ENCODE assay signal across 16 cellular contexts in genomic region chr6:150354754-150355571, GRCh38. TPM values are rescaled to one million over a fixed set of nuclear protein-coding genes. Genes with fewer than 3 reads are reported as not detected.
DNase-seq lines count a peak whose midpoint lies in the region; ATAC-seq and TF ChIP-seq lines count a peak whose summit lies in the region.
"Had no signal": no experiment of that assay in that cellular context is flagged by ENCODE, and none has a peak within 500 bp of the region (broad histone marks: within the 10 kb centered on the region; RNA-seq: fewer than 3 reads in every experiment).

No MANE protein-coding gene starts in this region.

- TF ChIP-seq CTCF in astrocyte of the spinal cord (IDR thresholded peaks at IDR 0.05; ENCODE audit: low read depth, low read length) (no peak), fibroblast of villous mesenchyme (IDR thresholded peaks at IDR 0.05; ENCODE audit: insufficient read depth, low read depth, low read length) (no peak), psoas muscle (IDR thresholded peaks at IDR 0.05) (no peak), hepatocyte (IDR thresholded peaks at IDR 0.05; ENCODE audit: poor library complexity) (no peak)

- DNase-seq in Daoy (ENCODE audit: low read depth) = peak; percentile 49
- DNase-seq in astrocyte of the spinal cord (ENCODE audit: low read depth, low spot score) = peak; percentile 48
- peak; percentile 71 for DNase-seq in fibroblast of villous mesenchyme (ENCODE audit: low read depth)
- peak; percentile 11 for DNase-seq in putamen (ENCODE audit: low spot score)
- no peak for DNase-seq in islet precursor cell
- DNase-seq in psoas muscle = no peak
- DNase-seq in hepatocyte (ENCODE audit: low spot score) = no peak
- DNase-seq: C1 segment of cervical spinal cord, H9, NCI-H1048, NCI-H187, NCI-H774 had no signal

- no peaks in the 10 kb centered on the region for H3K79me2 ChIP-seq in hepatocyte

- no peak overlapping the region for H3K27ac ChIP-seq in psoas muscle
- no peak overlapping the region for H3K27ac ChIP-seq in hepatocyte

- no peaks in the 10 kb centered on the region for H4K20me1 ChIP-seq in hepatocyte (ENCODE audit: insufficient read depth, poor library complexity, severe bottlenecking)

- in situ Hi-C loops in astrocyte of the spinal cord (cut with HindIII; ENCODE audit: low sequenced_read_pairs) = no loop called here

- intact Hi-C loops in psoas muscle (cut with DNase I) = no loop called here

- no peaks in the 10 kb centered on the region for H3K9me2 ChIP-seq in hepatocyte (replicated peaks; ENCODE audit: insufficient read depth)

- H3K4me1 ChIP-seq in psoas muscle (no peaks in the 10 kb centered on the region), hepatocyte (ENCODE audit: insufficient read depth) (no peaks in the 10 kb centered on the region)

- WGBS in psoas muscle, 3 donors = 41 to 87% (median 85%) methylated on average over 2 of the region's 2 CpGs
- 14% methylated on average over 2 of the region's 2 CpGs for WGBS in hepatocyte (ENCODE audit: low lambda C conversion rate, missing lambda C conversion rate)

- ATAC-seq in psoas muscle (no peak), HG03139 (IDR thresholded peaks at IDR 0.05; ENCODE audit: unreplicated experiment) (no peak)
- ATAC-seq: GM12878 had no signal

- H2AFZ ChIP-seq in hepatocyte = no peak overlapping the region

- H3K4me3 ChIP-seq in astrocyte of the spinal cord (ENCODE audit: low read depth, low read length) (no peak overlapping the region), fibroblast of villous mesenchyme (ENCODE audit: low read depth, low read length) (no peak overlapping the region), psoas muscle (no peak overlapping the region), hepatocyte (no peak overlapping the region)
- H3K4me3 ChIP-seq: GM12878 had no signal

- H3K36me3 ChIP-seq in psoas muscle (ENCODE audit: insufficient read depth in 1 of 2, low read depth in 1 of 2) = no peaks in the 10 kb centered on the region
- H3K36me3 ChIP-seq in hepatocyte (replicated peaks; ENCODE audit: insufficient read depth, low read depth) = no peaks in the 10 kb centered on the region

- H3K27me3 ChIP-seq in psoas muscle (ENCODE audit: insufficient read depth in 3 of 3, low read length in 2 of 3) (no peaks in the 10 kb centered on the region), hepatocyte (no peaks in the 10 kb centered on the region)

- no peak overlapping the region for H3K4me2 ChIP-seq in hepatocyte

- H3K9me3 ChIP-seq in psoas muscle = no peaks in the 10 kb centered on the region
- no peaks in the 10 kb centered on the region for H3K9me3 ChIP-seq in hepatocyte (ENCODE audit: low read depth)

RNA-seq across cellular contexts. Expression of gene IYD, which starts 13.8 kb away (rescaled TPM):
- total RNA-seq in Daoy (2014; rRNA removed; shearing (Covaris generic)) = under 0.01 TPM in 1 of 2 replicates, not detected in the other
- not detected in 2 replicates for total RNA-seq in fibroblast of villous mesenchyme
- under 1 TPM in 1 of 4 donors, not detected in 3; 0.28 TPM for total RNA-seq in psoas muscle
- polyA plus RNA-seq in psoas muscle = under 1 TPM in 2 of 3 donors, not detected in 1; 0.04 to 0.05 TPM
- 8.5 and 10.0 TPM in 2 replicates for total RNA-seq in hepatocyte
- polyA plus RNA-seq in hepatocyte = 3.1 and 8.8 TPM in 2 replicates
- total RNA-seq: A172, GM12878, H9, NCI-H460 had no signal

Comparison
In these comparisons a context has a peak if more than half of its experiments do, and no peak if none do; other contexts are left out.
1. DNase-seq: peak in Daoy (single experiment), astrocyte of the spinal cord (single experiment), fibroblast of villous mesenchyme (single experiment) and putamen (single experiment); none in islet precursor cell (single experiment), psoas muscle (0 of 2) and hepatocyte (single experiment).